ENCODE assay signal across 28 cellular contexts in genomic region chr4:153365003-153365402, GRCh38. TPM values are rescaled to one million over a fixed set of nuclear protein-coding genes. Genes with fewer than 3 reads are reported as not detected.
DNase-seq lines count a peak whose midpoint lies in the region; ATAC-seq lines count a peak whose summit lies in the region.
"Had no signal": no experiment of that assay in that cellular context is flagged by ENCODE, and none has a peak within 500 bp of the region (broad histone marks: within the 10 kb centered on the region; RNA-seq: fewer than 3 reads in every experiment).

No MANE protein-coding gene starts in this region.

- H3K4me3 Mint-ChIP-seq in T-helper 17 cell: no peak overlapping the region
- H3K4me3 Mint-ChIP-seq in naive thymus-derived CD4-positive, alpha-beta T cell: no peak overlapping the region
- H3K4me3 Mint-ChIP-seq: activated CD4-positive, alpha-beta memory T cell treated with anti-CD3 and anti-CD28 coated beads for 36 hours; activated naive CD8-positive, alpha-beta T cell treated with anti-CD3 and anti-CD28 coated beads, Interleukin-2, amount 10 ng/mL, durations not matched to agents 7 days and 5 days; immature natural killer cell had no signal

- H3K27me3 ChIP-seq in naive thymus-derived CD4-positive, alpha-beta T cell (ENCODE audit: control insufficient read depth in 2 of 2, insufficient read depth in 2 of 2, low read length in 2 of 2): no peaks in the 10 kb centered on the region
- H3K27me3 ChIP-seq: esophagus muscularis mucosa, hepatocyte, right lobe of liver had no signal

- no peaks in the 10 kb centered on the region for H3K27me3 Mint-ChIP-seq in T-helper 17 cell
- no peaks in the 10 kb centered on the region for H3K27me3 Mint-ChIP-seq in naive thymus-derived CD4-positive, alpha-beta T cell
- H3K27me3 Mint-ChIP-seq: activated CD4-positive, alpha-beta memory T cell treated with anti-CD3 and anti-CD28 coated beads for 36 hours; activated naive CD8-positive, alpha-beta T cell treated with anti-CD3 and anti-CD28 coated beads, Interleukin-2, amount 10 ng/mL, durations not matched to agents 7 days and 5 days had no signal

- CTCF ChIA-PET in naive thymus-derived CD4-positive, alpha-beta T cell (lab: Charles Lee): interaction anchor here (0.6 to 1.0 kb wide), 2 partner anchors 274 to 354 kb away, joined by 3 to 4 read pairs; no protein-coding TSS in a partner anchor

- peaks cover 2% of the 10 kb centered on the region for H3K36me3 Mint-ChIP-seq in T-helper 17 cell (ENCODE audit: low read depth)
- peaks cover 0 to 62% (median 0%) of the 10 kb centered on the region in 5 donors for H3K36me3 Mint-ChIP-seq in naive thymus-derived CD4-positive, alpha-beta T cell

- no peaks in the 10 kb centered on the region for H3K9me3 ChIP-seq in T-helper 17 cell (ENCODE audit: control insufficient read depth, low read length, poor library complexity, severe bottlenecking)
- no peaks in the 10 kb centered on the region for H3K9me3 ChIP-seq in naive thymus-derived CD4-positive, alpha-beta T cell (ENCODE audit: control insufficient read depth in 2 of 3, low read length in 3 of 3)
- H3K9me3 ChIP-seq: esophagus muscularis mucosa, right lobe of liver had no signal

- H3K9me3 Mint-ChIP-seq in naive thymus-derived CD4-positive, alpha-beta T cell: peaks cover 0 to 5% (median 0%) of the 10 kb centered on the region in 11 donors
- H3K9me3 Mint-ChIP-seq: activated CD4-positive, alpha-beta memory T cell treated with anti-CD3 and anti-CD28 coated beads for 36 hours; immature natural killer cell had no signal

- H3K27ac ChIP-seq in naive thymus-derived CD4-positive, alpha-beta T cell (ENCODE audit: low read depth, low read length): no peak overlapping the region
- H3K27ac ChIP-seq: esophagus muscularis mucosa, hepatocyte, HL-60, right lobe of liver had no signal

- intact Hi-C loops in naive thymus-derived CD4-positive, alpha-beta T cell (cut with micrococcal nuclease): no loop called here

- no peak overlapping the region for H3K27ac Mint-ChIP-seq in T-helper 17 cell
- H3K27ac Mint-ChIP-seq in naive thymus-derived CD4-positive, alpha-beta T cell: peak overlapping the region in 1 of 9 donors; percentile 13
- H3K27ac Mint-ChIP-seq: activated CD4-positive, alpha-beta memory T cell treated with anti-CD3 and anti-CD28 coated beads for 36 hours; activated naive CD8-positive, alpha-beta T cell treated with anti-CD3 and anti-CD28 coated beads, Interleukin-2, amount 10 ng/mL, durations not matched to agents 7 days and 5 days; immature natural killer cell had no signal

- H3K4me1 Mint-ChIP-seq in T-helper 17 cell: peaks cover 4% of the 10 kb centered on the region
- peaks cover 0 to 9% (median 3%) of the 10 kb centered on the region in 7 donors for H3K4me1 Mint-ChIP-seq in naive thymus-derived CD4-positive, alpha-beta T cell
- H3K4me1 Mint-ChIP-seq: immature natural killer cell had no signal

- POLR2A ChIA-PET in naive thymus-derived CD4-positive, alpha-beta T cell (lab: Charles Lee): interaction anchor here (0.6 kb wide), 1 partner anchor 16 kb away, joined by 8 read pairs; no protein-coding TSS in a partner anchor

- DNase-seq in T-helper 17 cell (no peak), NCI-H526 (lab: John Stamatoyannopoulos, UW) (no peak), LoVo (ENCODE audit: low spot score) (no peak), cerebellar nuclear complex (lab: John Stamatoyannopoulos, UW) (no peak)
- peak in 1 of 9 donors; percentile 13 for DNase-seq in naive thymus-derived CD4-positive, alpha-beta T cell
- DNase-seq: activated CD4-positive, alpha-beta memory T cell treated with anti-CD3 and anti-CD28 coated beads for 36 hours; activated CD8-positive, alpha-beta memory T cell treated with anti-CD3 and anti-CD28 coated beads, Interleukin-2, amount 50 U/mL, for 48 hours; activated effector memory CD4-positive, alpha-beta T cell treated with Interleukin-2 at 50 U/mL for 16 hours; activated naive CD8-positive, alpha-beta T cell treated with anti-CD3 and anti-CD28 coated beads, Interleukin-2, amount 10 ng/mL, durations not matched to agents 7 days and 5 days; C1 segment of cervical spinal cord; foreskin melanocyte; immature natural killer cell; mesenchymal stem cell; NCI-H1092; NCI-H187; NCI-H524 treated with DMSO at 0.1 percent for 48 hours; posterior cingulate gyrus; right lobe of liver; SIG-M5; stimulated activated CD4-positive, alpha-beta T cell treated with anti-CD3 and anti-CD28 coated beads, Interleukin-2, amount 100 ng/mL, for 48 hours; trophoblast cell had no signal

- no peaks in the 10 kb centered on the region for H3K36me3 ChIP-seq in naive thymus-derived CD4-positive, alpha-beta T cell (ENCODE audit: control insufficient read depth in 2 of 3, insufficient read depth in 3 of 3, low read length in 3 of 3)
- H3K36me3 ChIP-seq: esophagus muscularis mucosa, right lobe of liver had no signal

- ATAC-seq in GM18502 (IDR thresholded peaks at IDR 0.05; ENCODE audit: poor library complexity, unreplicated experiment) (peak; percentile 71), HG02884 (IDR thresholded peaks at IDR 0.05; ENCODE audit: unreplicated experiment) (peak; percentile 54), T-helper 17 cell (peak; percentile 62)
- ATAC-seq in naive thymus-derived CD4-positive, alpha-beta T cell: peak; percentile 72
- ATAC-seq: HCT116, right lobe of liver had no signal

- no peaks in the 10 kb centered on the region for H3K4me1 ChIP-seq in naive thymus-derived CD4-positive, alpha-beta T cell (ENCODE audit: control insufficient read depth in 2 of 2, insufficient read depth in 2 of 2, low read length in 2 of 2)
- H3K4me1 ChIP-seq: esophagus muscularis mucosa, right lobe of liver had no signal

- H3K4me3 ChIP-seq in naive thymus-derived CD4-positive, alpha-beta T cell (ENCODE audit: low read length): no peak overlapping the region
- H3K4me3 ChIP-seq: esophagus muscularis mucosa, hepatocyte, right lobe of liver had no signal

RNA-seq across cellular contexts. Expression of gene MND1, which starts 20.5 kb away (rescaled TPM):
- not detected for total RNA-seq in T-helper 17 cell
- 10 to 100 TPM in 1 of 5 experiments, not detected in 4; 13.5 TPM for total RNA-seq in naive thymus-derived CD4-positive, alpha-beta T cell
- polyA plus RNA-seq in naive thymus-derived CD4-positive, alpha-beta T cell: under 1 TPM in 1 of 2 donors, not detected in 1; 0.75 TPM
- total RNA-seq: cardiac septum had no signal
